ENCODE assay signal across 11 cellular contexts in genomic region chr7:150945853-150946825, GRCh38. TPM values are rescaled to one million over a fixed set of nuclear protein-coding genes. Genes with fewer than 3 reads are reported as not detected.
DNase-seq lines count a peak whose midpoint lies in the region; ATAC-seq and TF ChIP-seq lines count a peak whose summit lies in the region.
"Had no signal": no experiment of that assay in that cellular context is flagged by ENCODE, and none has a peak within 500 bp of the region (broad histone marks: within the 10 kb centered on the region; RNA-seq: fewer than 3 reads in every experiment).

No MANE protein-coding gene starts in this region.

- no peaks in the 10 kb centered on the region for H3K9me3 ChIP-seq in lower lobe of right lung
- H3K9me3 ChIP-seq: psoas muscle had no signal

- CTCF ChIA-PET in RWPE1 (lab: Yijun Ruan, JAX) = interaction anchor here (1.0 kb wide), 1 partner anchor 48 kb away, joined by 4 read pairs; no protein-coding TSS in a partner anchor

- TF ChIP-seq CTCF in RWPE1 (conservative IDR thresholded peaks at IDR 0.05; ENCODE audit: low read depth) (no peak), dorsolateral prefrontal cortex (IDR thresholded peaks at IDR 0.05 in 54 of 56, conservative IDR thresholded peaks at IDR 0.05 in 2 of 56; ENCODE audit: low read depth in 1 of 56, partially characterized antibody in 56 of 56) (no peak), lower lobe of right lung (IDR thresholded peaks at IDR 0.05) (no peak)

- H3K4me3 ChIP-seq in dorsolateral prefrontal cortex = no peak overlapping the region
- no peak overlapping the region for H3K4me3 ChIP-seq in lower lobe of right lung
- H3K4me3 ChIP-seq: coronary artery, psoas muscle had no signal

- intact Hi-C loops in dorsolateral prefrontal cortex (cut with DNase I) = no loop called here
- intact Hi-C loops in lower lobe of right lung (cut with DNase I) = no loop called here

- DNase-seq in RWPE1 (ENCODE audit: low spot score) = no peak
- DNase-seq in dorsolateral prefrontal cortex = peak; percentile 53 to 91 (median 85)
- DNase-seq in lower lobe of right lung = peak; percentile 54
- DNase-seq in superior temporal gyrus (ENCODE audit: extremely low spot score) = peak; percentile 37
- DNase-seq in NCI-H1417 treated with DMSO at 0.1 percent for 48 hours (lab: John Stamatoyannopoulos, UW) = no peak
- no peak for DNase-seq in stimulated activated naive CD4-positive, alpha-beta T cell treated with Interleukin-2 at 50 U/mL for 16 hours (lab: John Stamatoyannopoulos, UW)
- no peak for DNase-seq in RKO (ENCODE audit: low spot score)
- DNase-seq: activated CD8-positive, alpha-beta memory T cell treated with anti-CD3 and anti-CD28 coated beads, Interleukin-2, amount 10 ng/mL, durations not matched to agents 7 days and 5 days; NCI-H446 had no signal

- H3K27me3 ChIP-seq in dorsolateral prefrontal cortex (peaks cover 0 to 4% (median 0%) of the 10 kb centered on the region in 45 donors), lower lobe of right lung (ENCODE audit: low read depth) (peaks cover 28% of the 10 kb centered on the region)

- no peaks in the 10 kb centered on the region for H3K4me1 ChIP-seq in lower lobe of right lung
- H3K4me1 ChIP-seq: psoas muscle had no signal

- POLR2A ChIA-PET in RWPE1 (lab: Yijun Ruan, JAX; ENCODE audit: low non-redundant PET) = no interaction called here

- H3K27ac ChIP-seq in RWPE1 = peak overlapping the region; percentile 92
- peak overlapping the region in 27 of 59 donors; percentile 4 to 79 (median 50) for H3K27ac ChIP-seq in dorsolateral prefrontal cortex
- H3K27ac ChIP-seq in lower lobe of right lung = no peak overlapping the region
- H3K27ac ChIP-seq: coronary artery, psoas muscle had no signal

- no peaks in the 10 kb centered on the region for H3K36me3 ChIP-seq in lower lobe of right lung

- ATAC-seq in lower lobe of right lung = no peak
- ATAC-seq: activated CD8-positive, alpha-beta memory T cell treated with anti-CD3 and anti-CD28 coated beads, Interleukin-2, amount 10 ng/mL, durations not matched to agents 7 days and 5 days; psoas muscle had no signal

RNA-seq across cellular contexts. Expression of gene KCNH2, which starts 32.0 kb away (rescaled TPM):
- total RNA-seq in dorsolateral prefrontal cortex (10 to 100 TPM in 118 of 120 experiments, 1 to 10 TPM in 2; 7.8 to 27.9 (median 19.3) TPM), lower lobe of right lung (2.4 TPM)

RNA-seq across cellular contexts. Expression of gene NOS3, which starts 44.7 kb away (rescaled TPM):
- total RNA-seq in dorsolateral prefrontal cortex (10 to 100 TPM in 67 of 120 experiments, 1 to 10 TPM in 53; 3.3 to 39.1 (median 10.8) TPM), lower lobe of right lung (15.1 TPM)

Comparison
In these comparisons a context has a peak if more than half of its experiments do, and no peak if none do; other contexts are left out.
1. DNase-seq: peak in dorsolateral prefrontal cortex (10 of 10), lower lobe of right lung (single experiment) and superior temporal gyrus (single experiment); none in RWPE1 (single experiment), NCI-H1417 treated with DMSO at 0.1 percent for 48 hours (single experiment), stimulated activated naive CD4-positive, alpha-beta T cell treated with Interleukin-2 at 50 U/mL for 16 hours (single experiment) and RKO (single experiment).